1 cellular context compared by ENCODE assay signal in the genomic region with DNA sequence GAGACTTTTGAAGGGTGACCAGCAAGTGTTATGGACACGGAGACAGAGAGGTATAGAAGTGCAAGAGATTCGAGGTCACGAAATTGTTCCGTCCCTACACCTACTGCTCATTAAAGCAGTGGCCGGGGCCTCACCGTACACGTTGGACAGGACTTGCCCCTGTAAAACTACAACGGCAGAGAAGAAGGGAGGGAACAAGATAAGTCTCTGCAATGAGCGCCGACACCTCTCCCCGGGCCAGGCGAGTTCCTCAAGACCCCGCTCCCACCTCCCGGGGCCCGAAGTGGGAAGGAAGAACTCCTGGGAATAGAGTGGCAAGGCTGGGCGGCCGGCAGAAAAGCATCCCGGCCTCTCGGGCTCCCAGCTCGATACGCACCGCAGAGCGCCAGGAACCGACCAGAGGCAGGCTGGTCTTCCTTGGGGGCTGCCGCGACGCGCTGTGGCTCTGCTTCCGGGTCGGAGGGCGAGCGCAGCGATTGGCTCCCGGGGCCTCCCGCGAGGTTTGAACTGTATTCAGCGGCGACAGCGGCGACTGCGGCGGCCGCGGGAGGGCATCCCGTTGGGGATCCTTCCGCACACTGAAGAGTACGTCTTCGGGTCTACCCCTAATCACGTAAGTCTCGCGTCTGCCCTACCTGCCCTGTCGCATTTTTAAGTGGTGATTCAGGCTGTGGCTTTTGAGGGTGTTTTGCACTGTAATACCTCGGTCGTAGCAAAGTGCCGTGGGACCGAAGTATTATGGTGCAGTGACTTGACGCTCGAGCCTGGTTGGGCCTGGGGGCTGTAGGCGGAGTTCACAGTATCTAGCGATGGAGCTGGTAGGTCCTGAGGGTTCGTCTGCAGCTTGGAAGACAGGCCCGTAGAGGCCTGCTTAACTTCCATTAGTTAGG.
TF ChIP-seq lines count a peak whose summit lies in the region.

A gene with protein sequence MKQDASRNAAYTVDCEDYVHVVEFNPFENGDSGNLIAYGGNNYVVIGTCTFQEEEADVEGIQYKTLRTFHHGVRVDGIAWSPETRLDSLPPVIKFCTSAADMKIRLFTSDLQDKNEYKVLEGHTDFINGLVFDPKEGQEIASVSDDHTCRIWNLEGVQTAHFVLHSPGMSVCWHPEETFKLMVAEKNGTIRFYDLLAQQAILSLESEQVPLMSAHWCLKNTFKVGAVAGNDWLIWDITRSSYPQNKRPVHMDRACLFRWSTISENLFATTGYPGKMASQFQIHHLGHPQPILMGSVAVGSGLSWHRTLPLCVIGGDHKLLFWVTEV (minus strand): TSS at position 441 of the 890 bp plus-strand sequence. CDS start 1,596 bp downstream, outside the sequence.
A gene with protein sequence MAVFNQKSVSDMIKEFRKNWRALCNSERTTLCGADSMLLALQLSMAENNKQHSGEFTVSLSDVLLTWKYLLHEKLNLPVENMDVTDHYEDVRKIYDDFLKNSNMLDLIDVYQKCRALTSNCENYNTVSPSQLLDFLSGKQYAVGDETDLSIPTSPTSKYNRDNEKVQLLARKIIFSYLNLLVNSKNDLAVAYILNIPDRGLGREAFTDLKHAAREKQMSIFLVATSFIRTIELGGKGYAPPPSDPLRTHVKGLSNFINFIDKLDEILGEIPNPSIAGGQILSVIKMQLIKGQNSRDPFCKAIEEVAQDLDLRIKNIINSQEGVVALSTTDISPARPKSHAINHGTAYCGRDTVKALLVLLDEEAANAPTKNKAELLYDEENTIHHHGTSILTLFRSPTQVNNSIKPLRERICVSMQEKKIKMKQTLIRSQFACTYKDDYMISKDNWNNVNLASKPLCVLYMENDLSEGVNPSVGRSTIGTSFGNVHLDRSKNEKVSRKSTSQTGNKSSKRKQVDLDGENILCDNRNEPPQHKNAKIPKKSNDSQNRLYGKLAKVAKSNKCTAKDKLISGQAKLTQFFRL (plus strand): TSS at position 510 of the 890 bp plus-strand sequence. CDS start 3,706 bp downstream, outside the sequence.

TF ChIP-seq in HepG2, 621 proteins besides CTCF, POLR2A, EP300 and RAD21 (continued from another document and continues in another):
- TF ChIP-seq ZBTB39 (CRISPR knock-in tag; IDR thresholded peaks at IDR 0.05) (no peak), TBX3 (IDR thresholded peaks at IDR 0.05; ENCODE audit: borderline replicate concordance) (no peak), ZNF639 (CRISPR knock-in tag; conservative IDR thresholded peaks at IDR 0.05) (no peak; the same call in none of the 2 replicates), HMG20B (CRISPR knock-in tag; conservative IDR thresholded peaks at IDR 0.05) (0 out of 2 replicates have a peak, but pooled peaks have one; percentile 36), ZNF501 (CRISPR knock-in tag; IDR thresholded peaks at IDR 0.05) (peak; percentile 78), ZSCAN30 (CRISPR knock-in tag; IDR thresholded peaks at IDR 0.05) (no peak), PHF21A (CRISPR knock-in tag; IDR thresholded peaks at IDR 0.05) (peak; percentile 81), ZNF83 (CRISPR knock-in tag; IDR thresholded peaks at IDR 0.05; ENCODE audit: borderline replicate concordance) (no peak), NFRKB (IDR thresholded peaks at IDR 0.05) (no peak), SP2 (CRISPR knock-in tag; IDR thresholded peaks at IDR 0.05) (peak; percentile 75), REXO4 (CRISPR knock-in tag; IDR thresholded peaks at IDR 0.05; ENCODE audit: borderline replicate concordance) (no peak), ZNF660 (CRISPR knock-in tag; IDR thresholded peaks at IDR 0.05; ENCODE audit: borderline replicate concordance, low read depth) (no peak), PRPF4 (IDR thresholded peaks at IDR 0.05; ENCODE audit: low read depth, low read length, poor library complexity, severe bottlenecking) (no peak), PHF5A (CRISPR knock-in tag; IDR thresholded peaks at IDR 0.05; ENCODE audit: low read depth, unreplicated experiment) (no peak), ZNF790 (CRISPR knock-in tag; IDR thresholded peaks at IDR 0.05; ENCODE audit: borderline replicate concordance) (peak; percentile 84; the same call in 1 of the 2 replicates), KDM3A (CRISPR knock-in tag; IDR thresholded peaks at IDR 0.05; ENCODE audit: low read depth) (no peak; the same call in 1 of the 2 replicates), NPAS2 (CRISPR knock-in tag; IDR thresholded peaks at IDR 0.05; ENCODE audit: borderline replicate concordance) (no peak), MTF1 (CRISPR knock-in tag; IDR thresholded peaks at IDR 0.05) (peak; percentile 67; the same call in 1 of the 2 replicates), ZNF619 (CRISPR knock-in tag; IDR thresholded peaks at IDR 0.05) (no peak), HOXA9 (CRISPR knock-in tag; IDR thresholded peaks at IDR 0.05; ENCODE audit: borderline replicate concordance) (peak; percentile 58; the same call in 1 of the 2 replicates), IRF2 (CRISPR knock-in tag; IDR thresholded peaks at IDR 0.05) (peak; percentile 77), XRCC5 (optimal IDR thresholded peaks at IDR 0.05; ENCODE audit: low read length) (peak; percentile 61), ZNF12 (CRISPR knock-in tag; IDR thresholded peaks at IDR 0.05) (no peak; the same call in 1 of the 2 replicates), U2AF2 (IDR thresholded peaks at IDR 0.05; ENCODE audit: low read depth, low read length) (no peak), ZNF17 (CRISPR knock-in tag; IDR thresholded peaks at IDR 0.05) (no peak), ZNF615 (CRISPR knock-in tag; IDR thresholded peaks at IDR 0.05; ENCODE audit: borderline replicate concordance) (peak; percentile 72; the same call in 1 of the 2 replicates), PAWR (CRISPR knock-in tag; IDR thresholded peaks at IDR 0.05; ENCODE audit: borderline replicate concordance) (no peak), ZBTB7B (CRISPR knock-in tag; IDR thresholded peaks at IDR 0.05) (peak; percentile 76; the same call in 1 of the 2 replicates), BRD4 (CRISPR knock-in tag; IDR thresholded peaks at IDR 0.05) (peak; percentile 79), ZNF768 (CRISPR knock-in tag; IDR thresholded peaks at IDR 0.05) (peak; percentile 75), ZFP41 (CRISPR knock-in tag; IDR thresholded peaks at IDR 0.05; ENCODE audit: borderline replicate concordance) (no peak), FOXK2 (IDR thresholded peaks at IDR 0.05) (no peak), SIN3B (IDR thresholded peaks at IDR 0.05; ENCODE audit: low read length) (peak; percentile 97), MZF1 (CRISPR knock-in tag; IDR thresholded peaks at IDR 0.05; ENCODE audit: borderline replicate concordance) (no peak), ZNF703 (CRISPR knock-in tag; IDR thresholded peaks at IDR 0.05; ENCODE audit: borderline replicate concordance) (no peak), SIX1 (CRISPR knock-in tag; IDR thresholded peaks at IDR 0.05; ENCODE audit: borderline replicate concordance) (no peak), PLRG1 (conservative IDR thresholded peaks at IDR 0.05) (no peak), SMAD1 (CRISPR knock-in tag; IDR thresholded peaks at IDR 0.05; ENCODE audit: borderline replicate concordance, low read depth) (no peak; the same call in 1 of the 2 replicates), SATB2 (CRISPR knock-in tag; IDR thresholded peaks at IDR 0.05) (no peak), ZNF713 (CRISPR knock-in tag; IDR thresholded peaks at IDR 0.05) (0 out of 2 replicates have a peak, but pooled peaks have one; percentile 67)
- TF ChIP-seq, protein P1, sequence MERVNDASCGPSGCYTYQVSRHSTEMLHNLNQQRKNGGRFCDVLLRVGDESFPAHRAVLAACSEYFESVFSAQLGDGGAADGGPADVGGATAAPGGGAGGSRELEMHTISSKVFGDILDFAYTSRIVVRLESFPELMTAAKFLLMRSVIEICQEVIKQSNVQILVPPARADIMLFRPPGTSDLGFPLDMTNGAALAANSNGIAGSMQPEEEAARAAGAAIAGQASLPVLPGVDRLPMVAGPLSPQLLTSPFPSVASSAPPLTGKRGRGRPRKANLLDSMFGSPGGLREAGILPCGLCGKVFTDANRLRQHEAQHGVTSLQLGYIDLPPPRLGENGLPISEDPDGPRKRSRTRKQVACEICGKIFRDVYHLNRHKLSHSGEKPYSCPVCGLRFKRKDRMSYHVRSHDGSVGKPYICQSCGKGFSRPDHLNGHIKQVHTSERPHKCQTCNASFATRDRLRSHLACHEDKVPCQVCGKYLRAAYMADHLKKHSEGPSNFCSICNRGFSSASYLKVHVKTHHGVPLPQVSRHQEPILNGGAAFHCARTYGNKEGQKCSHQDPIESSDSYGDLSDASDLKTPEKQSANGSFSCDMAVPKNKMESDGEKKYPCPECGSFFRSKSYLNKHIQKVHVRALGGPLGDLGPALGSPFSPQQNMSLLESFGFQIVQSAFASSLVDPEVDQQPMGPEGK (CRISPR knock-in tag; IDR thresholded peaks at IDR 0.05), result peak; percentile 68
- TF ChIP-seq, protein P2, sequence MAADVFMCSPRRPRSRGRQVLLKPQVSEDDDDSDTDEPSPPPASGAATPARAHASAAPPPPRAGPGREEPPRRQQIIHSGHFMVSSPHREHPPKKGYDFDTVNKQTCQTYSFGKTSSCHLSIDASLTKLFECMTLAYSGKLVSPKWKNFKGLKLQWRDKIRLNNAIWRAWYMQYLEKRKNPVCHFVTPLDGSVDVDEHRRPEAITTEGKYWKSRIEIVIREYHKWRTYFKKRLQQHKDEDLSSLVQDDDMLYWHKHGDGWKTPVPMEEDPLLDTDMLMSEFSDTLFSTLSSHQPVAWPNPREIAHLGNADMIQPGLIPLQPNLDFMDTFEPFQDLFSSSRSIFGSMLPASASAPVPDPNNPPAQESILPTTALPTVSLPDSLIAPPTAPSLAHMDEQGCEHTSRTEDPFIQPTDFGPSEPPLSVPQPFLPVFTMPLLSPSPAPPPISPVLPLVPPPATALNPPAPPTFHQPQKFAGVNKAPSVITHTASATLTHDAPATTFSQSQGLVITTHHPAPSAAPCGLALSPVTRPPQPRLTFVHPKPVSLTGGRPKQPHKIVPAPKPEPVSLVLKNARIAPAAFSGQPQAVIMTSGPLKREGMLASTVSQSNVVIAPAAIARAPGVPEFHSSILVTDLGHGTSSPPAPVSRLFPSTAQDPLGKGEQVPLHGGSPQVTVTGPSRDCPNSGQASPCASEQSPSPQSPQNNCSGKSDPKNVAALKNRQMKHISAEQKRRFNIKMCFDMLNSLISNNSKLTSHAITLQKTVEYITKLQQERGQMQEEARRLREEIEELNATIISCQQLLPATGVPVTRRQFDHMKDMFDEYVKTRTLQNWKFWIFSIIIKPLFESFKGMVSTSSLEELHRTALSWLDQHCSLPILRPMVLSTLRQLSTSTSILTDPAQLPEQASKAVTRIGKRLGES (CRISPR knock-in tag; IDR thresholded peaks at IDR 0.05; ENCODE audit: borderline replicate concordance), result no peak; the same call in 1 of the 2 replicates
- TF ChIP-seq, protein P3, sequence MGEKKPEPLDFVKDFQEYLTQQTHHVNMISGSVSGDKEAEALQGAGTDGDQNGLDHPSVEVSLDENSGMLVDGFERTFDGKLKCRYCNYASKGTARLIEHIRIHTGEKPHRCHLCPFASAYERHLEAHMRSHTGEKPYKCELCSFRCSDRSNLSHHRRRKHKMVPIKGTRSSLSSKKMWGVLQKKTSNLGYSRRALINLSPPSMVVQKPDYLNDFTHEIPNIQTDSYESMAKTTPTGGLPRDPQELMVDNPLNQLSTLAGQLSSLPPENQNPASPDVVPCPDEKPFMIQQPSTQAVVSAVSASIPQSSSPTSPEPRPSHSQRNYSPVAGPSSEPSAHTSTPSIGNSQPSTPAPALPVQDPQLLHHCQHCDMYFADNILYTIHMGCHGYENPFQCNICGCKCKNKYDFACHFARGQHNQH (CRISPR knock-in tag; IDR thresholded peaks at IDR 0.05), result peak; percentile 91
- TF ChIP-seq, protein P4, sequence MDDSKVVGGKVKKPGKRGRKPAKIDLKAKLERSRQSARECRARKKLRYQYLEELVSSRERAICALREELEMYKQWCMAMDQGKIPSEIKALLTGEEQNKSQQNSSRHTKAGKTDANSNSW (CRISPR knock-in tag; IDR thresholded peaks at IDR 0.05; ENCODE audit: borderline replicate concordance), result 0 out of 2 replicates have a peak, but pooled peaks have one; percentile 41
- TF ChIP-seq, protein P5, sequence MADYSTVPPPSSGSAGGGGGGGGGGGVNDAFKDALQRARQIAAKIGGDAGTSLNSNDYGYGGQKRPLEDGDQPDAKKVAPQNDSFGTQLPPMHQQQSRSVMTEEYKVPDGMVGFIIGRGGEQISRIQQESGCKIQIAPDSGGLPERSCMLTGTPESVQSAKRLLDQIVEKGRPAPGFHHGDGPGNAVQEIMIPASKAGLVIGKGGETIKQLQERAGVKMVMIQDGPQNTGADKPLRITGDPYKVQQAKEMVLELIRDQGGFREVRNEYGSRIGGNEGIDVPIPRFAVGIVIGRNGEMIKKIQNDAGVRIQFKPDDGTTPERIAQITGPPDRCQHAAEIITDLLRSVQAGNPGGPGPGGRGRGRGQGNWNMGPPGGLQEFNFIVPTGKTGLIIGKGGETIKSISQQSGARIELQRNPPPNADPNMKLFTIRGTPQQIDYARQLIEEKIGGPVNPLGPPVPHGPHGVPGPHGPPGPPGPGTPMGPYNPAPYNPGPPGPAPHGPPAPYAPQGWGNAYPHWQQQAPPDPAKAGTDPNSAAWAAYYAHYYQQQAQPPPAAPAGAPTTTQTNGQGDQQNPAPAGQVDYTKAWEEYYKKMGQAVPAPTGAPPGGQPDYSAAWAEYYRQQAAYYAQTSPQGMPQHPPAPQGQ (CRISPR knock-in tag; IDR thresholded peaks at IDR 0.05; ENCODE audit: borderline replicate concordance), result no peak
- TF ChIP-seq, protein P6, sequence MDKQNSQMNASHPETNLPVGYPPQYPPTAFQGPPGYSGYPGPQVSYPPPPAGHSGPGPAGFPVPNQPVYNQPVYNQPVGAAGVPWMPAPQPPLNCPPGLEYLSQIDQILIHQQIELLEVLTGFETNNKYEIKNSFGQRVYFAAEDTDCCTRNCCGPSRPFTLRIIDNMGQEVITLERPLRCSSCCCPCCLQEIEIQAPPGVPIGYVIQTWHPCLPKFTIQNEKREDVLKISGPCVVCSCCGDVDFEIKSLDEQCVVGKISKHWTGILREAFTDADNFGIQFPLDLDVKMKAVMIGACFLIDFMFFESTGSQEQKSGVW (CRISPR knock-in tag; IDR thresholded peaks at IDR 0.05; ENCODE audit: borderline replicate concordance), result no peak
